ENCODE assay signal across 8 cellular contexts in genomic region chr17:51120739-51121619, GRCh38. TPM values are rescaled to one million over a fixed set of nuclear protein-coding genes. Genes with fewer than 3 reads are reported as not detected.
A peak's percentile ranks its signal among the peaks of the same experiment; 100 is the strongest.
DNase-seq lines count a peak whose midpoint lies in the region; ATAC-seq and TF ChIP-seq lines count a peak whose summit lies in the region.

A gene with protein sequence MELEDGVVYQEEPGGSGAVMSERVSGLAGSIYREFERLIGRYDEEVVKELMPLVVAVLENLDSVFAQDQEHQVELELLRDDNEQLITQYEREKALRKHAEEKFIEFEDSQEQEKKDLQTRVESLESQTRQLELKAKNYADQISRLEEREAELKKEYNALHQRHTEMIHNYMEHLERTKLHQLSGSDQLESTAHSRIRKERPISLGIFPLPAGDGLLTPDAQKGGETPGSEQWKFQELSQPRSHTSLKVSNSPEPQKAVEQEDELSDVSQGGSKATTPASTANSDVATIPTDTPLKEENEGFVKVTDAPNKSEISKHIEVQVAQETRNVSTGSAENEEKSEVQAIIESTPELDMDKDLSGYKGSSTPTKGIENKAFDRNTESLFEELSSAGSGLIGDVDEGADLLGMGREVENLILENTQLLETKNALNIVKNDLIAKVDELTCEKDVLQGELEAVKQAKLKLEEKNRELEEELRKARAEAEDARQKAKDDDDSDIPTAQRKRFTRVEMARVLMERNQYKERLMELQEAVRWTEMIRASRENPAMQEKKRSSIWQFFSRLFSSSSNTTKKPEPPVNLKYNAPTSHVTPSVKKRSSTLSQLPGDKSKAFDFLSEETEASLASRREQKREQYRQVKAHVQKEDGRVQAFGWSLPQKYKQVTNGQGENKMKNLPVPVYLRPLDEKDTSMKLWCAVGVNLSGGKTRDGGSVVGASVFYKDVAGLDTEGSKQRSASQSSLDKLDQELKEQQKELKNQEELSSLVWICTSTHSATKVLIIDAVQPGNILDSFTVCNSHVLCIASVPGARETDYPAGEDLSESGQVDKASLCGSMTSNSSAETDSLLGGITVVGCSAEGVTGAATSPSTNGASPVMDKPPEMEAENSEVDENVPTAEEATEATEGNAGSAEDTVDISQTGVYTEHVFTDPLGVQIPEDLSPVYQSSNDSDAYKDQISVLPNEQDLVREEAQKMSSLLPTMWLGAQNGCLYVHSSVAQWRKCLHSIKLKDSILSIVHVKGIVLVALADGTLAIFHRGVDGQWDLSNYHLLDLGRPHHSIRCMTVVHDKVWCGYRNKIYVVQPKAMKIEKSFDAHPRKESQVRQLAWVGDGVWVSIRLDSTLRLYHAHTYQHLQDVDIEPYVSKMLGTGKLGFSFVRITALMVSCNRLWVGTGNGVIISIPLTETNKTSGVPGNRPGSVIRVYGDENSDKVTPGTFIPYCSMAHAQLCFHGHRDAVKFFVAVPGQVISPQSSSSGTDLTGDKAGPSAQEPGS (N-terminal part only) (minus strand): TSS chr17:51120868. CDS start chr17:51120656, 212 bp downstream.

- H3K27me3 Mint-ChIP-seq in GM23338 (ENCODE audit: insufficient read depth, low read depth, poor library complexity), result peaks cover 1% of the 10 kb centered on the region
- no peaks in the 10 kb centered on the region for H3K27me3 Mint-ChIP-seq in activated T-helper 2 cell treated with anti-CD3 and anti-CD28 coated beads, Interferon-gamma antibody, Interleukin-2, Interleukin-4, amounts not matched to agents 10 μg/mL and 5 μg/mL and 100 μg/mL, durations not matched to agents 14 hours and 24 hours and 36 hours (ENCODE audit: low read depth)
- no peaks in the 10 kb centered on the region for H3K27me3 Mint-ChIP-seq in natural killer cell treated with Interleukin-12 subunit alpha and Interleukin-12 subunit beta and Interleukin-15 and Interleukin-18, amount 100 ng/mL, for 72 hours

- H3K9me2 ChIP-seq in DOHH2 (replicated peaks; ENCODE audit: control insufficient read depth, low read length) (no peaks in the 10 kb centered on the region), GM23338 (ENCODE audit: insufficient read depth) (no peaks in the 10 kb centered on the region)

- intact Hi-C loops in activated T-helper 2 cell treated with anti-CD3 and anti-CD28 coated beads, Interferon-gamma antibody, Interleukin-2, Interleukin-4, amounts not matched to agents 10 μg/mL and 5 μg/mL and 100 μg/mL, durations not matched to agents 14 hours and 24 hours and 36 hours (cut with micrococcal nuclease), result loop anchor here (1.0 to 5.0 kb wide), 6 partner anchors 26 to 254 kb away; partner anchors contain the start of genes MBTD1, NME1, NME2 and TOB1

- 0 out of 2 replicates have a peak, but pooled peaks cover 2% of the 10 kb centered on the region for H3F3A ChIP-seq in DOHH2 (ENCODE audit: control insufficient read depth, insufficient read depth)
- H3F3A ChIP-seq in GM23338 (replicated peaks; ENCODE audit: low read depth), result no peaks in the 10 kb centered on the region; the same call in 1 of the 2 replicates

- H3K36me3 Mint-ChIP-seq in GM23338 (ENCODE audit: low read depth), result no peaks in the 10 kb centered on the region
- peaks cover 10% of the 10 kb centered on the region for H3K36me3 Mint-ChIP-seq in activated T-helper 2 cell treated with anti-CD3 and anti-CD28 coated beads, Interferon-gamma antibody, Interleukin-2, Interleukin-4, amounts not matched to agents 10 μg/mL and 5 μg/mL and 100 μg/mL, durations not matched to agents 14 hours and 24 hours and 36 hours (ENCODE audit: low read depth)
- H3K36me3 Mint-ChIP-seq in natural killer cell treated with Interleukin-12 subunit alpha and Interleukin-12 subunit beta and Interleukin-15 and Interleukin-18, amount 100 ng/mL, for 72 hours, result no peaks in the 10 kb centered on the region

- H3K36me3 ChIP-seq in DOHH2 (ENCODE audit: control insufficient read depth, low read length) (peaks cover 6% of the 10 kb centered on the region), GM23338 (ENCODE audit: insufficient read depth) (no peaks in the 10 kb centered on the region)

- peaks cover 14% of the 10 kb centered on the region for H4K20me1 ChIP-seq in DOHH2 (ENCODE audit: control insufficient read depth, insufficient read depth, low read depth, low read length)
- peaks cover 13% of the 10 kb centered on the region for H4K20me1 ChIP-seq in GM23338 (replicated peaks; ENCODE audit: insufficient read depth)

- peaks cover 20% of the 10 kb centered on the region for H3K4me1 Mint-ChIP-seq in GM23338
- peaks cover 44% of the 10 kb centered on the region for H3K4me1 Mint-ChIP-seq in activated T-helper 2 cell treated with anti-CD3 and anti-CD28 coated beads, Interferon-gamma antibody, Interleukin-2, Interleukin-4, amounts not matched to agents 10 μg/mL and 5 μg/mL and 100 μg/mL, durations not matched to agents 14 hours and 24 hours and 36 hours (ENCODE audit: low read depth)
- peaks cover 30 to 40% of the 10 kb centered on the region in 2 donors for H3K4me1 Mint-ChIP-seq in natural killer cell treated with Interleukin-12 subunit alpha and Interleukin-12 subunit beta and Interleukin-15 and Interleukin-18, amount 100 ng/mL, for 72 hours (ENCODE audit: low read depth in 2 of 2)

- peak within 1 kb of the TSS; percentile 94 for H3K4me2 ChIP-seq in DOHH2 (ENCODE audit: low read length)
- H3K4me2 ChIP-seq in GM23338, result peak within 1 kb of the TSS; percentile 88

- TF ChIP-seq CTCF in DOHH2 (IDR thresholded peaks at IDR 0.05; ENCODE audit: low read depth, low read length, poor library complexity, severe bottlenecking) (no peak), GM23338 (conservative IDR thresholded peaks at IDR 0.05; ENCODE audit: low read depth in 2 of 2) (no peak), LNCaP clone FGC (IDR thresholded peaks at IDR 0.05; ENCODE audit: control insufficient read depth, extremely low read depth, insufficient read depth) (no peak)

- H3K4me3 Mint-ChIP-seq in GM23338, result peak within 1 kb of the TSS; percentile 95
- H3K4me3 Mint-ChIP-seq in activated T-helper 2 cell treated with anti-CD3 and anti-CD28 coated beads, Interferon-gamma antibody, Interleukin-2, Interleukin-4, amounts not matched to agents 10 μg/mL and 5 μg/mL and 100 μg/mL, durations not matched to agents 14 hours and 24 hours and 36 hours (ENCODE audit: low read depth), result peak within 1 kb of the TSS; percentile 93
- peak within 1 kb of the TSS; percentile 99 for H3K4me3 Mint-ChIP-seq in natural killer cell treated with Interleukin-12 subunit alpha and Interleukin-12 subunit beta and Interleukin-15 and Interleukin-18, amount 100 ng/mL, for 72 hours

- H3K79me2 ChIP-seq in DOHH2 (ENCODE audit: control insufficient read depth, low read length) (peaks cover 52% of the 10 kb centered on the region), GM23338 (replicated peaks; ENCODE audit: insufficient read depth) (peaks cover 38% of the 10 kb centered on the region)

- peak within 1 kb of the TSS; percentile 84 for H2AFZ ChIP-seq in GM23338

- H3K4me3 ChIP-seq in DOHH2 (ENCODE audit: low read length) (peak within 1 kb of the TSS; percentile 83), GM23338 (peak within 1 kb of the TSS; percentile 99), LNCaP clone FGC (ENCODE audit: low read depth, low read length) (peak within 1 kb of the TSS; percentile 82)

- peak; percentile 75 for ATAC-seq in GM23338
- ATAC-seq in natural killer cell treated with Interleukin-12 subunit alpha and Interleukin-12 subunit beta and Interleukin-15 and Interleukin-18, amount 100 ng/mL, for 72 hours, result peak; percentile 93 to 94

- H3K9me3 Mint-ChIP-seq in GM23338, result no peaks in the 10 kb centered on the region
- no peaks in the 10 kb centered on the region for H3K9me3 Mint-ChIP-seq in activated T-helper 2 cell treated with anti-CD3 and anti-CD28 coated beads, Interferon-gamma antibody, Interleukin-2, Interleukin-4, amounts not matched to agents 10 μg/mL and 5 μg/mL and 100 μg/mL, durations not matched to agents 14 hours and 24 hours and 36 hours
- no peaks in the 10 kb centered on the region for H3K9me3 Mint-ChIP-seq in natural killer cell treated with Interleukin-12 subunit alpha and Interleukin-12 subunit beta and Interleukin-15 and Interleukin-18, amount 100 ng/mL, for 72 hours

- H3K27ac ChIP-seq in DOHH2 (ENCODE audit: low read depth, low read length), result peak within 1 kb of the TSS; percentile 67
- peak within 1 kb of the TSS; percentile 98 for H3K27ac ChIP-seq in GM23338 (ENCODE audit: low read depth)

- H3K27me3 ChIP-seq in DOHH2 (ENCODE audit: control insufficient read depth, low read length), result no peaks in the 10 kb centered on the region
- H3K27me3 ChIP-seq in GM23338 (ENCODE audit: insufficient read depth), result no peaks in the 10 kb centered on the region

- H3K4me1 ChIP-seq in DOHH2 (ENCODE audit: control insufficient read depth, low read length), result peaks cover 34% of the 10 kb centered on the region
- peaks cover 20% of the 10 kb centered on the region for H3K4me1 ChIP-seq in GM23338 (ENCODE audit: insufficient read depth)

- DNase-seq in GM23338 (ENCODE audit: low spot score) (peak; percentile 96), LNCaP clone FGC (ENCODE audit: low read depth) (peak; percentile 76), RPMI8226 (peak; percentile 97), fibroblast of peridontal ligament (ENCODE audit: extremely low read depth) (peak; percentile 95)
- DNase-seq in activated T-helper 2 cell treated with anti-CD3 and anti-CD28 coated beads, Interferon-gamma antibody, Interleukin-2, Interleukin-4, amounts not matched to agents 10 μg/mL and 5 μg/mL and 100 μg/mL, durations not matched to agents 14 hours and 24 hours and 36 hours (ENCODE audit: low spot score), result peak; percentile 93
- peak; percentile 94 for DNase-seq in natural killer cell treated with Interleukin-12 subunit alpha and Interleukin-12 subunit beta and Interleukin-15 and Interleukin-18, amount 100 ng/mL, for 72 hours (ENCODE audit: low spot score)
- peak; percentile 89 for DNase-seq in stimulated activated naive CD4-positive, alpha-beta T cell treated with Interleukin-2 at 50 U/mL for 16 hours (lab: John Stamatoyannopoulos, UW)

- peak within 1 kb of the TSS; percentile 100 for H3K27ac Mint-ChIP-seq in GM23338
- H3K27ac Mint-ChIP-seq in activated T-helper 2 cell treated with anti-CD3 and anti-CD28 coated beads, Interferon-gamma antibody, Interleukin-2, Interleukin-4, amounts not matched to agents 10 μg/mL and 5 μg/mL and 100 μg/mL, durations not matched to agents 14 hours and 24 hours and 36 hours, result peak within 1 kb of the TSS; percentile 99
- peak within 1 kb of the TSS; percentile 97 to 98 for H3K27ac Mint-ChIP-seq in natural killer cell treated with Interleukin-12 subunit alpha and Interleukin-12 subunit beta and Interleukin-15 and Interleukin-18, amount 100 ng/mL, for 72 hours

- no peaks in the 10 kb centered on the region for H3K9me3 ChIP-seq in DOHH2 (ENCODE audit: control insufficient read depth, insufficient read depth, low read length)

TF ChIP-seq in GM23338, 12 proteins besides CTCF, POLR2A, EP300 and RAD21 (continues in another document):
- TF ChIP-seq STAT1 (IDR thresholded peaks at IDR 0.05; ENCODE audit: unreplicated experiment) (no peak), CREB1 (CRISPR knock-in tag; IDR thresholded peaks at IDR 0.05; ENCODE audit: low read depth) (peak; percentile 93)

RNA-seq across cellular contexts. Expression of the gene that starts here (rescaled TPM):
- total RNA-seq in GM23338 (2014; rRNA removed; shearing (Covaris generic)), result 45.0 and 62.3 TPM in 2 replicates
- polyA plus RNA-seq in GM23338 (2016; fragmentation: Nextera tagmentation; extraction: Ambion mirVana), result 13.7 and 15.1 TPM in 2 replicates
- 48.1 and 48.3 TPM in 2 replicates for total RNA-seq in activated T-helper 2 cell treated with anti-CD3 and anti-CD28 coated beads, Interferon-gamma antibody, Interleukin-2, Interleukin-4, amounts not matched to agents 10 μg/mL and 5 μg/mL and 100 μg/mL, durations not matched to agents 14 hours and 24 hours and 36 hours
- 10 to 100 TPM; 49.2 to 87.5 TPM for total RNA-seq in natural killer cell treated with Interleukin-12 subunit alpha and Interleukin-12 subunit beta and Interleukin-15 and Interleukin-18, amount 100 ng/mL, for 72 hours

Comparison
In these comparisons a context has a peak if more than half of its experiments do, and no peak if none do; other contexts are left out.
1. Peak in every context shown above with its lines: DNase-seq, ATAC-seq, H3K4me3 ChIP-seq and H3K27ac ChIP-seq.